22 cellular contexts compared by ENCODE assay signal in genomic region chr4:118738090-118738489, GRCh38.
"Had no signal": no experiment of that assay in that cellular context is flagged by ENCODE, and none has a peak within 500 bp of the region (broad histone marks: within the 10 kb centered on the region; RNA-seq: fewer than 3 reads in every experiment).

No MANE protein-coding gene starts in this region.

- H3K27me3 ChIP-seq: dorsolateral prefrontal cortex, esophagus muscularis mucosa, gastrocnemius medialis, heart right ventricle, left lung, suprapubic skin, thyroid gland, upper lobe of right lung, vagina had no signal

- H3K9me3 Mint-ChIP-seq: memory B cell; naive thymus-derived CD4-positive, alpha-beta T cell; nephron progenitor cell had no signal

- H3K4me3 Mint-ChIP-seq: memory B cell; naive thymus-derived CD4-positive, alpha-beta T cell; nephron progenitor cell had no signal

- H3K4me3 ChIP-seq: dorsolateral prefrontal cortex, esophagus muscularis mucosa, gastrocnemius medialis, heart right ventricle, left lung, lower lobe of right lung, psoas muscle, suprapubic skin, thyroid gland, upper lobe of right lung, vagina had no signal

- H3K27ac Mint-ChIP-seq: memory B cell, nephron progenitor cell had no signal

- H3K4me1 Mint-ChIP-seq: naive thymus-derived CD4-positive, alpha-beta T cell; nephron progenitor cell had no signal

- H3K9me3 ChIP-seq: esophagus muscularis mucosa, gastrocnemius medialis, heart right ventricle, left lung, lower lobe of right lung, psoas muscle, suprapubic skin, thyroid gland, upper lobe of right lung, vagina had no signal

- H3K4me1 ChIP-seq: left lung, lower lobe of right lung, suprapubic skin, thyroid gland, upper lobe of right lung had no signal

- H3K27ac ChIP-seq: dorsolateral prefrontal cortex, epithelial cell of prostate, gastrocnemius medialis, heart right ventricle, left lung, lower lobe of right lung, psoas muscle, suprapubic skin, thyroid gland, upper lobe of right lung, vagina had no signal

- ATAC-seq: gastrocnemius medialis; heart right ventricle; left lung; lower lobe of right lung; naive thymus-derived CD4-positive, alpha-beta T cell; psoas muscle; upper lobe of right lung had no signal

- DNase-seq: cortex of kidney; dorsolateral prefrontal cortex; effector CD8-positive, alpha-beta T cell; gastrocnemius medialis; heart right ventricle; islet precursor cell; left lung; lower lobe of right lung; midbrain; naive thymus-derived CD4-positive, alpha-beta T cell; nephron progenitor cell; psoas muscle; small intestine; stimulated activated CD4-positive, alpha-beta T cell treated with anti-CD3 and anti-CD28 coated beads, Interleukin-12 subunit alpha, Interleukin-12 subunit beta, amount 100 ng/mL, for 4 hours; stimulated activated naive CD4-positive, alpha-beta T cell; thyroid gland; upper lobe of right lung had no signal

- H3K27me3 Mint-ChIP-seq: memory B cell; naive thymus-derived CD4-positive, alpha-beta T cell had no signal
